Comparison of ENCODE assay signal across 14 cellular contexts in the genomic region with DNA sequence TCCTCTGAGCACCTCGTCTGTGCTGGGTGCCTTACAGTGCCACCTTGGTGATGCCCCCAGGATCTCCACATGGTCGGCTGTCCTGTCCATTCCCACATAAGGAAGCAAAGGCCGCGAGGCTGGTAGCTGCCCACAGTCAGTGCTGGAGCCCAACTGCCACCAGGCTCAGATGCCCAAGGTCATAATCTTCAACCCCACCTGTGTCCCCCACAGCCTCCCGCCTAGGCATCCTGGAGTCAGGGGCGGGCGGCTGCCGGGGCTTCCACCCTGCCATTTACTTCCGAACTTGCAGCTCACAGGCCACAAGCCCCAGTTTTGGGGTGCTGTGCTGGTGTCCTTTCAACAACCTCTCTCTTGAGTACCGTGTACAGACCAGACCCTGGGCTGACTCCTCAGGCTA.
"Had no signal": no experiment of that assay in that cellular context is flagged by ENCODE, and none has a peak within 500 bp of the region (broad histone marks: within the 10 kb centered on the region; RNA-seq: fewer than 3 reads in every experiment).

No MANE protein-coding gene starts in this region.

- H3K36me3 Mint-ChIP-seq: activated naive CD8-positive, alpha-beta T cell treated with anti-CD3 and anti-CD28 coated beads, Interleukin-2, amount 10 ng/mL, durations not matched to agents 7 days and 5 days had no signal

- H3K27me3 Mint-ChIP-seq: activated CD4-positive, alpha-beta memory T cell treated with anti-CD3 and anti-CD28 coated beads, Interleukin-2, amount 10 ng/mL, durations not matched to agents 7 days and 5 days; activated naive CD8-positive, alpha-beta T cell treated with anti-CD3 and anti-CD28 coated beads, Interleukin-2, amount 10 ng/mL, durations not matched to agents 7 days and 5 days had no signal

- DNase-seq: activated CD4-positive, alpha-beta memory T cell treated with anti-CD3 and anti-CD28 coated beads, Interleukin-2, amount 10 ng/mL, durations not matched to agents 7 days and 5 days; activated naive CD8-positive, alpha-beta T cell treated with anti-CD3 and anti-CD28 coated beads, Interleukin-2, amount 10 ng/mL, durations not matched to agents 7 days and 5 days; aorta; effector memory CD4-positive, alpha-beta T cell; hippocampal formation; right lobe of liver; stimulated activated CD4-positive, alpha-beta T cell treated with anti-CD3 and anti-CD28 coated beads, Interleukin-12 subunit alpha, Interleukin-12 subunit beta, amount 100 ng/mL, for 4 hours; stimulated activated naive CD4-positive, alpha-beta T cell treated with Interleukin-2 at 50 U/mL for 16 hours; testis; uterus had no signal

- H3K27ac Mint-ChIP-seq: activated CD4-positive, alpha-beta memory T cell treated with anti-CD3 and anti-CD28 coated beads, Interleukin-2, amount 10 ng/mL, durations not matched to agents 7 days and 5 days; activated naive CD8-positive, alpha-beta T cell treated with anti-CD3 and anti-CD28 coated beads, Interleukin-2, amount 10 ng/mL, durations not matched to agents 7 days and 5 days; T-helper 2 cell treated with Interferon-gamma antibody and Interleukin-4, amounts not matched to agents 5 μg/mL and 100 μg/mL, for 36 hours had no signal

- ATAC-seq: right lobe of liver had no signal

- H3K4me3 ChIP-seq: right lobe of liver, testis, uterus had no signal

- H3K9me3 Mint-ChIP-seq: activated CD4-positive, alpha-beta memory T cell treated with anti-CD3 and anti-CD28 coated beads, Interleukin-2, amount 10 ng/mL, durations not matched to agents 7 days and 5 days; activated naive CD8-positive, alpha-beta T cell treated with anti-CD3 and anti-CD28 coated beads, Interleukin-2, amount 10 ng/mL, durations not matched to agents 7 days and 5 days; neural crest cell; T-helper 2 cell treated with Interferon-gamma antibody and Interleukin-4, amounts not matched to agents 5 μg/mL and 100 μg/mL, for 36 hours had no signal

- H3K36me3 ChIP-seq: right lobe of liver, uterus had no signal

- H3K27me3 ChIP-seq: right lobe of liver, testis, uterus had no signal

- H3K4me3 Mint-ChIP-seq: activated CD4-positive, alpha-beta memory T cell treated with anti-CD3 and anti-CD28 coated beads, Interleukin-2, amount 10 ng/mL, durations not matched to agents 7 days and 5 days; activated naive CD8-positive, alpha-beta T cell treated with anti-CD3 and anti-CD28 coated beads, Interleukin-2, amount 10 ng/mL, durations not matched to agents 7 days and 5 days; neural crest cell; T-helper 2 cell treated with Interferon-gamma antibody and Interleukin-4, amounts not matched to agents 5 μg/mL and 100 μg/mL, for 36 hours had no signal

- H3K4me1 ChIP-seq: parathyroid adenoma, testis had no signal

- H3K9ac ChIP-seq: parathyroid adenoma had no signal

- H3K9me3 ChIP-seq: right lobe of liver, testis, uterus had no signal

- H3K4me1 Mint-ChIP-seq: activated CD4-positive, alpha-beta memory T cell treated with anti-CD3 and anti-CD28 coated beads, Interleukin-2, amount 10 ng/mL, durations not matched to agents 7 days and 5 days; activated naive CD8-positive, alpha-beta T cell treated with anti-CD3 and anti-CD28 coated beads, Interleukin-2, amount 10 ng/mL, durations not matched to agents 7 days and 5 days had no signal

- H3K27ac ChIP-seq: epithelial cell of prostate, parathyroid adenoma, right lobe of liver, testis had no signal
